11 cellular contexts compared by ENCODE assay signal in the genomic region with DNA sequence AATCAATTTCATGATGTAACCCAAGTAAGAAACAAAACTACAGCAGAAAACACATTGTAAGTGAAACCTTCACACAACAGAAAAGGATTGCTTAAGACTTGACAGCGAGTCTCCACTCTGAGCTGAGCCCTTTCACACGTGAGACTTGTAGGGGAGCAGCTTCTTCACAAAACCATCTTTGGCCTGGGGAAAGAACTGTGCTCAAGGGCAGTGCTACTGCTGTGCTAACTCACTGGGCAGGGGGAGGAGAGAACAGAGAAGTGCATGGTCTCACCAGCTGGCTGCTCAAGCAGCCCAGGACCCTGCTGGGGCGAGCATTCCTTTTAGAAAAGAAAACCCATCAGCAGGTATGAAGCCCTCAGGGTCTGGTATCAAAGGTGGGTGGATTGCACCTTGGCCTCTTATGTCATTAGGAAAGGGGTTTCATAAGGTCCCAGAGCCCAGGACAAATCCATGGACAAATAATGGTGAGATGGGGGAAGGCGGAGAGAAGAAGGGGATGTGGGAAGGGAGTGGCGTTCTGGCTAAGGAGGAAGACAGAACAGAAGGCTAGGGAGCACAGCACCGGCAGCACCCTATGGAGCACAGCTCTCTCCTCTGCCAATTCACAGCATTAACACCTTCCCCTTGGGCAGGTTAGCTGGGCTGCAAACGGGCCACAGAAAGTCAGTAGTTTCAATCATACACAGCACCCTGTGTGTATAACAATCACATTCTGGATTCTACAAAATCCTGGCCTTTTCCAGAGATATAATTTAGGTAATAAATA. TPM values are rescaled to one million over a fixed set of nuclear protein-coding genes. Genes with fewer than 3 reads are reported as not detected.
DNase-seq lines count a peak whose midpoint lies in the region; ATAC-seq and TF ChIP-seq lines count a peak whose summit lies in the region.
"Had no signal": no experiment of that assay in that cellular context is flagged by ENCODE, and none has a peak within 500 bp of the region (broad histone marks: within the 10 kb centered on the region; RNA-seq: fewer than 3 reads in every experiment).

No MANE protein-coding gene starts in this region.

- DNase-seq in NCI-H345 (lab: John Stamatoyannopoulos, UW) (peak; percentile 1), NCI-H345 treated with DMSO at 0.1 percent for 48 hours (lab: John Stamatoyannopoulos, UW; ENCODE audit: unreplicated experiment) (no peak), iPS-NIHi11 (ENCODE audit: low spot score) (peak; percentile 37), SKM-1 treated with dmso at 0.1 percent for 144 hours (lab: John Stamatoyannopoulos, UW; ENCODE audit: unreplicated experiment) (no peak), omental fat pad (ENCODE audit: low spot score) (no peak), activated gamma-delta T cell (lab: John Stamatoyannopoulos, UW) (no peak)
- DNase-seq: NCI-H2029, SIG-M5 had no signal

- H3K9me3 Mint-ChIP-seq in activated naive CD8-positive, alpha-beta T cell (ENCODE audit: low read depth), result no peaks in the 10 kb centered on the region
- no peaks in the 10 kb centered on the region for H3K9me3 Mint-ChIP-seq in stimulated activated memory B cell treated with anti-CD40 and anti-IgM and Interleukin-4, amounts not matched to agents 10 μg/mL and 1 μg/mL and 100 μg/mL, for 72 hours

- no peaks in the 10 kb centered on the region for H3K27me3 Mint-ChIP-seq in activated naive CD8-positive, alpha-beta T cell
- no peaks in the 10 kb centered on the region for H3K27me3 Mint-ChIP-seq in stimulated activated memory B cell treated with anti-CD40 and anti-IgM and Interleukin-4, amounts not matched to agents 10 μg/mL and 1 μg/mL and 100 μg/mL, for 72 hours

- peak overlapping the region; percentile 22 for H3K27ac Mint-ChIP-seq in activated naive CD8-positive, alpha-beta T cell
- H3K27ac Mint-ChIP-seq in stimulated activated memory B cell treated with anti-CD40 and anti-IgM and Interleukin-4, amounts not matched to agents 10 μg/mL and 1 μg/mL and 100 μg/mL, for 72 hours, result peak overlapping the region; percentile 61

- no peak overlapping the region for H3K4me3 Mint-ChIP-seq in activated naive CD8-positive, alpha-beta T cell
- no peak overlapping the region for H3K4me3 Mint-ChIP-seq in stimulated activated memory B cell treated with anti-CD40 and anti-IgM and Interleukin-4, amounts not matched to agents 10 μg/mL and 1 μg/mL and 100 μg/mL, for 72 hours

- H3K4me1 Mint-ChIP-seq in activated naive CD8-positive, alpha-beta T cell (ENCODE audit: low read depth), result peaks cover 3% of the 10 kb centered on the region
- H3K4me1 Mint-ChIP-seq in stimulated activated memory B cell treated with anti-CD40 and anti-IgM and Interleukin-4, amounts not matched to agents 10 μg/mL and 1 μg/mL and 100 μg/mL, for 72 hours, result peaks cover 7% of the 10 kb centered on the region

- peaks cover 3% of the 10 kb centered on the region for H3K36me3 Mint-ChIP-seq in activated naive CD8-positive, alpha-beta T cell
- peaks cover 77% of the 10 kb centered on the region for H3K36me3 Mint-ChIP-seq in stimulated activated memory B cell treated with anti-CD40 and anti-IgM and Interleukin-4, amounts not matched to agents 10 μg/mL and 1 μg/mL and 100 μg/mL, for 72 hours

- TF ChIP-seq CTCF in omental fat pad (IDR thresholded peaks at IDR 0.05), result no peak

- no peak for ATAC-seq in stimulated activated memory B cell treated with anti-CD40 and anti-IgM and Interleukin-4, amounts not matched to agents 10 μg/mL and 1 μg/mL and 100 μg/mL, for 72 hours
- no peak for ATAC-seq in omental fat pad (ENCODE audit: low FRiP score)
- ATAC-seq: esophagus mucosa had no signal

RNA-seq across cellular contexts. Expression of a gene that starts 20.7 kb away (rescaled TPM):
- total RNA-seq in omental fat pad, result under 1 TPM in 2 of 4 donors, not detected in 2; 0.24 to 0.37 TPM

RNA-seq across cellular contexts. Expression of a gene that starts 43.4 kb away (rescaled TPM):
- 100 to 1,000 TPM in 3 of 4 donors, 10 to 100 TPM in 1; 90.1 to 142 (median 123) TPM for total RNA-seq in omental fat pad

Comparison
In these comparisons a context has a peak if more than half of its experiments do, and no peak if none do; other contexts are left out.
1. DNase-seq: peak in NCI-H345 (single experiment) and iPS-NIHi11 (single experiment); none in NCI-H345 treated with DMSO at 0.1 percent for 48 hours (single experiment), SKM-1 treated with dmso at 0.1 percent for 144 hours (single experiment), omental fat pad (single experiment) and activated gamma-delta T cell (single experiment).